Comparison of ENCODE assay signal across 32 cellular contexts in genomic region chr11:85805387-85805786, GRCh38. TPM values are rescaled to one million over a fixed set of nuclear protein-coding genes. Genes with fewer than 3 reads are reported as not detected.
DNase-seq lines count a peak whose midpoint lies in the region; ATAC-seq and TF ChIP-seq lines count a peak whose summit lies in the region.
"Had no signal": no experiment of that assay in that cellular context is flagged by ENCODE, and none has a peak within 500 bp of the region (broad histone marks: within the 10 kb centered on the region; RNA-seq: fewer than 3 reads in every experiment).

No MANE protein-coding gene starts in this region.

- no peaks in the 10 kb centered on the region for H3K36me3 ChIP-seq in mammary epithelial cell (ENCODE audit: insufficient read depth, low read length)
- no peaks in the 10 kb centered on the region for H3K36me3 ChIP-seq in tibial artery
- H3K36me3 ChIP-seq: gastrocnemius medialis, vagina, WERI-Rb-1 had no signal

- no peaks in the 10 kb centered on the region for H3K36me3 Mint-ChIP-seq in MCF 10A (ENCODE audit: insufficient read depth, unreplicated experiment)

- WGBS in mammary epithelial cell (ENCODE audit: low coverage, missing lambda C conversion rate) = 31% methylated on average over 1 of the region's 1 CpG

- dilution Hi-C loops in mammary epithelial cell (cut with HindIII; ENCODE audit: low sequenced_read_pairs) = no loop called here

- no peaks in the 10 kb centered on the region for H3K9me3 Mint-ChIP-seq in MCF 10A (ENCODE audit: unreplicated experiment)
- H3K9me3 Mint-ChIP-seq: activated naive CD8-positive, alpha-beta T cell treated with anti-CD3 and anti-CD28 coated beads, Interleukin-2, amount 50 U/mL, for 24 hours; activated T-cell treated with anti-CD3 and anti-CD28 coated beads, Interleukin-2, amount 50 U/mL, for 24 hours; CD4-positive, alpha-beta T cell; stimulated activated naive CD8-positive, alpha-beta T cell treated with anti-CD3 and anti-CD28 coated beads, Interleukin-15, Interleukin-2, amounts not matched to agents 100 ng/mL and 50 ng/mL, for 24 hours had no signal

- H3K27me3 ChIP-seq in mammary epithelial cell (ENCODE audit: insufficient read depth, low read length) = no peaks in the 10 kb centered on the region
- no peaks in the 10 kb centered on the region for H3K27me3 ChIP-seq in tibial artery
- H3K27me3 ChIP-seq: gastrocnemius medialis, hepatocyte, vagina had no signal

- TF ChIP-seq CTCF in mammary epithelial cell (conservative IDR thresholded peaks at IDR 0.05 in 1 of 2, IDR thresholded peaks at IDR 0.05 in 1 of 2; ENCODE audit: extremely low read depth in 1 of 2, insufficient read depth in 1 of 2, low read depth in 1 of 2, low read length in 2 of 2) = no peak
- no peak for TF ChIP-seq CTCF in MCF 10A (IDR thresholded peaks at IDR 0.05; ENCODE audit: unreplicated experiment)
- TF ChIP-seq CTCF in foreskin fibroblast (IDR thresholded peaks at IDR 0.05; ENCODE audit: low read depth, low read length) = no peak
- no peak for TF ChIP-seq CTCF in tibial artery (IDR thresholded peaks at IDR 0.05)

- CTCF ChIA-PET in mammary epithelial cell (lab: Charles Lee; ENCODE audit: low non-redundant PET) = interaction anchor here (0.5 kb wide), 1 partner anchor 141 kb away, joined by 3 read pairs; no protein-coding TSS in a partner anchor
- CTCF ChIA-PET in MCF 10A (lab: Yijun Ruan, JAX) = interaction anchor here (1.0 kb wide), 1 partner anchor 8 kb away, joined by 3 read pairs; no protein-coding TSS in a partner anchor

- H3K4me2 ChIP-seq in mammary epithelial cell (ENCODE audit: insufficient read depth, low read depth, low read length) = no peak overlapping the region
- H3K4me2 ChIP-seq: hepatocyte had no signal

- H3K4me3 ChIP-seq in mammary epithelial cell (replicated peaks in 1 of 3; ENCODE audit: insufficient read depth in 1 of 3, low read depth in 2 of 3, low read length in 3 of 3) (no peak overlapping the region), foreskin fibroblast (ENCODE audit: low read depth in 1 of 2, low read length in 2 of 2) (no peak overlapping the region), tibial artery (no peak overlapping the region)
- H3K4me3 ChIP-seq: gastrocnemius medialis, hepatocyte, skin epidermis, vagina had no signal

- POLR2A ChIA-PET in MCF 10A (lab: Yijun Ruan, JAX) = no interaction called here

- intact Hi-C loops in mammary epithelial cell (cut with micrococcal nuclease) = no loop called here
- intact Hi-C loops in MCF 10A (cut with micrococcal nuclease) = no loop called here
- intact Hi-C loops in tibial artery (cut with DNase I; ENCODE audit: low total_unique reads) = no loop called here

- H3K4me1 Mint-ChIP-seq in MCF 10A (ENCODE audit: insufficient read depth, unreplicated experiment) = peaks cover 11% of the 10 kb centered on the region

- no peaks in the 10 kb centered on the region for H3K27me3 Mint-ChIP-seq in MCF 10A (ENCODE audit: insufficient read depth, unreplicated experiment)
- H3K27me3 Mint-ChIP-seq: activated naive CD8-positive, alpha-beta T cell treated with anti-CD3 and anti-CD28 coated beads, Interleukin-2, amount 50 U/mL, for 24 hours; activated T-cell treated with anti-CD3 and anti-CD28 coated beads, Interleukin-2, amount 50 U/mL, for 24 hours; CD4-positive, alpha-beta T cell; stimulated activated naive CD8-positive, alpha-beta T cell treated with anti-CD3 and anti-CD28 coated beads, Interleukin-15, Interleukin-2, amounts not matched to agents 100 ng/mL and 50 ng/mL, for 24 hours had no signal

- no peaks in the 10 kb centered on the region for H3K9me3 ChIP-seq in mammary epithelial cell (replicated peaks; ENCODE audit: insufficient read depth, low read length)
- no peaks in the 10 kb centered on the region for H3K9me3 ChIP-seq in tibial artery
- H3K9me3 ChIP-seq: gastrocnemius medialis, vagina had no signal

- peaks cover 32% of the 10 kb centered on the region for H3K4me1 ChIP-seq in mammary epithelial cell (ENCODE audit: insufficient read depth, low read length)
- H3K4me1 ChIP-seq in tibial artery = peaks cover 0 to 37% (median 19%) of the 10 kb centered on the region in 4 donors

- H3K79me2 ChIP-seq in mammary epithelial cell (ENCODE audit: insufficient read depth, low read length) = no peaks in the 10 kb centered on the region

- no peaks in the 10 kb centered on the region for H4K20me1 ChIP-seq in mammary epithelial cell (ENCODE audit: insufficient read depth, low read length)

- no peak overlapping the region for H3K4me3 Mint-ChIP-seq in MCF 10A (ENCODE audit: unreplicated experiment)
- H3K4me3 Mint-ChIP-seq: activated naive CD8-positive, alpha-beta T cell treated with anti-CD3 and anti-CD28 coated beads, Interleukin-2, amount 50 U/mL, for 24 hours; activated T-cell treated with anti-CD3 and anti-CD28 coated beads, Interleukin-2, amount 50 U/mL, for 24 hours; CD4-positive, alpha-beta T cell; stimulated activated naive CD8-positive, alpha-beta T cell treated with anti-CD3 and anti-CD28 coated beads, Interleukin-15, Interleukin-2, amounts not matched to agents 100 ng/mL and 50 ng/mL, for 24 hours had no signal

- no peak overlapping the region for H3K9ac ChIP-seq in mammary epithelial cell (ENCODE audit: insufficient read depth, low read length)

- no peak overlapping the region for H3K27ac Mint-ChIP-seq in MCF 10A (ENCODE audit: low read depth, unreplicated experiment)
- H3K27ac Mint-ChIP-seq: activated naive CD8-positive, alpha-beta T cell treated with anti-CD3 and anti-CD28 coated beads, Interleukin-2, amount 50 U/mL, for 24 hours; activated T-cell treated with anti-CD3 and anti-CD28 coated beads, Interleukin-2, amount 50 U/mL, for 24 hours; CD4-positive, alpha-beta T cell; stimulated activated naive CD8-positive, alpha-beta T cell treated with anti-CD3 and anti-CD28 coated beads, Interleukin-15, Interleukin-2, amounts not matched to agents 100 ng/mL and 50 ng/mL, for 24 hours had no signal

- no TSS peak for BruUV-seq in mammary epithelial cell (replicated peaks; lab: Mats Ljungman, UMichigan)
- no TSS peak for BruUV-seq in MCF 10A (replicated peaks; lab: Mats Ljungman, UMichigan)

- ATAC-seq in SK-N-SH treated with all-trans-retinoic acid at 6 μM for 48 hours (peak; percentile 59), HG03520 (IDR thresholded peaks at IDR 0.05; ENCODE audit: unreplicated experiment) (no peak), HG02610 (IDR thresholded peaks at IDR 0.05; ENCODE audit: unreplicated experiment) (no peak)
- ATAC-seq: activated naive CD8-positive, alpha-beta T cell treated with anti-CD3 and anti-CD28 coated beads, Interleukin-2, amount 50 U/mL, for 24 hours; gastrocnemius medialis; left lobe of liver had no signal

- no peak overlapping the region for H2AFZ ChIP-seq in mammary epithelial cell (ENCODE audit: low read depth, low read length)
- H2AFZ ChIP-seq: hepatocyte had no signal

- peak; percentile 62 for DNase-seq in mammary epithelial cell
- no peak for DNase-seq in MCF 10A (ENCODE audit: unreplicated experiment)
- DNase-seq in foreskin fibroblast = peak; percentile 54 to 76
- no peak for DNase-seq in tibial artery
- DNase-seq in NCI-H1694 treated with DMSO at 0.1 percent for 48 hours (lab: John Stamatoyannopoulos, UW) = no peak
- DNase-seq: activated CD4-positive, alpha-beta T cell treated with anti-CD3 and anti-CD28 coated beads for 48 hours; activated gamma-delta T cell; activated naive CD8-positive, alpha-beta T cell treated with anti-CD3 and anti-CD28 coated beads, Interleukin-2, amount 50 U/mL, for 24 hours; activated T-cell treated with anti-CD3 and anti-CD28 coated beads, Interleukin-2, amount 50 U/mL, for 24 hours; AML-193; CD4-positive, alpha-beta T cell; DMS 273 treated with DMSO at 0.1 percent for 48 hours; gastrocnemius medialis; H7; KG1; mesendoderm; NCI-H146; T-helper 9 cell; WERI-Rb-1 had no signal

- in situ Hi-C loops in mammary epithelial cell (cut with MboI; ENCODE audit: low sequenced_read_pairs in 2 of 2) = no loop called here

- H3K27ac ChIP-seq in mammary epithelial cell (ENCODE audit: insufficient read depth, low read depth, low read length) (no peak overlapping the region), tibial artery (peak overlapping the region; percentile 23 to 79)
- H3K27ac ChIP-seq: 22Rv1, epithelial cell of prostate, gastrocnemius medialis, hepatocyte, RWPE1, skin epidermis, vagina, WERI-Rb-1 had no signal

TF ChIP-seq in SK-N-SH treated with all-trans-retinoic acid at 6 μM for 48 hours, 23 proteins besides CTCF, POLR2A, EP300 and RAD21 (continues in another document):
- TF ChIP-seq CREB5 (CRISPR knock-in tag; IDR thresholded peaks at IDR 0.05; ENCODE audit: low read depth) = no peak
- no peak for TF ChIP-seq ARNTL (CRISPR knock-in tag; IDR thresholded peaks at IDR 0.05; ENCODE audit: borderline replicate concordance, low read depth)
- TF ChIP-seq OSR1 (CRISPR knock-in tag; IDR thresholded peaks at IDR 0.05) = no peak

RNA-seq across cellular contexts. Expression of gene SYTL2, which starts 5.6 kb away (rescaled TPM):
- total RNA-seq in mammary epithelial cell (10 to 100 TPM in 1 of 2 donors, 1 to 10 TPM in 1; 6.2 to 11.5 TPM), MCF 10A (2022) (2.1 and 2.7 TPM in 2 replicates)
- polyA plus RNA-seq in mammary epithelial cell = 3.8 TPM
- polyA minus RNA-seq in mammary epithelial cell = 2.8 TPM

RNA-seq across cellular contexts. Expression of gene CCDC83, which starts 49.8 kb away (rescaled TPM):
- total RNA-seq in mammary epithelial cell (not detected), MCF 10A (2022) (not detected in 2 replicates)
- not detected for polyA plus RNA-seq in mammary epithelial cell
- not detected for polyA minus RNA-seq in mammary epithelial cell
- total RNA-seq: activated CD8-positive, alpha-beta memory T cell treated with anti-CD3 and anti-CD28 coated beads for 36 hours; CD4-positive, alpha-beta T cell; gastrocnemius medialis; H7; hepatocyte; left lobe of liver; NCI-H460; vagina had no signal
- polyA plus RNA-seq: hepatocyte had no signal

Comparison
In these comparisons a context has a peak if more than half of its experiments do, and no peak if none do; other contexts are left out.
1. DNase-seq: peak in mammary epithelial cell (single experiment) and foreskin fibroblast (2 of 2); none in MCF 10A (single experiment), tibial artery (0 of 2) and NCI-H1694 treated with DMSO at 0.1 percent for 48 hours (single experiment).